ENCODE assay signal across 19 cellular contexts in genomic region chrX:368811-369562, GRCh38. TPM values are rescaled to one million over a fixed set of nuclear protein-coding genes. Genes with fewer than 3 reads are reported as not detected.
A peak's percentile ranks its signal among the peaks of the same experiment; 100 is the strongest.
DNase-seq lines count a peak whose midpoint lies in the region; ATAC-seq lines count a peak whose summit lies in the region.
"Had no signal": no experiment of that assay in that cellular context is flagged by ENCODE, and none has a peak within 500 bp of the region (broad histone marks: within the 10 kb centered on the region; RNA-seq: fewer than 3 reads in every experiment).

No MANE protein-coding gene starts in this region.

- H3K4me1 ChIP-seq in SJCRH30: peaks cover 18% of the 10 kb centered on the region

- ATAC-seq in Right ventricle myocardium superior (ENCODE audit: poor library complexity) (peak; percentile 71), GM21526 (IDR thresholded peaks at IDR 0.05; ENCODE audit: low FRiP score, unreplicated experiment) (no peak)
- ATAC-seq: activated CD4-positive, CD25-positive, alpha-beta regulatory T cell treated with anti-CD3 and anti-CD28 coated beads, Interleukin-2, amount 50 U/mL, for 24 hours; esophagus mucosa had no signal

- no peaks in the 10 kb centered on the region for H3K27me3 ChIP-seq in SJCRH30
- H3K27me3 ChIP-seq: ascending aorta had no signal

- 0 out of 2 replicates have a peak, but pooled peaks cover 4% of the 10 kb centered on the region for H3K9me3 ChIP-seq in SJCRH30 (replicated peaks)
- H3K9me3 ChIP-seq: ascending aorta had no signal

- intact Hi-C loops in Right ventricle myocardium superior (cut with DNase I): no loop called here

- H3K36me3 ChIP-seq in SJCRH30: peaks cover 2% of the 10 kb centered on the region
- H3K36me3 ChIP-seq: ascending aorta had no signal

- DNase-seq in EL (peak; percentile 28), SJCRH30 (peak; percentile 84 to 86), Right ventricle myocardium superior (peak; percentile 61), retina (peak; percentile 9), NCI-H510A (lab: John Stamatoyannopoulos, UW) (no peak), MV-4-11 (lab: John Stamatoyannopoulos, UW) (no peak)
- DNase-seq in stimulated activated naive CD4-positive, alpha-beta T cell treated with Interleukin-2 at 50 U/mL for 16 hours (lab: John Stamatoyannopoulos, UW): no peak
- DNase-seq: activated T-cell treated with anti-CD3 and anti-CD28 coated beads, Interleukin-2, amount 50 U/mL, for 48 hours; kidney glomerular epithelial cell; NCI-H226; occipital lobe; SHP77 treated with DMSO at 0.1 percent for 48 hours; stimulated activated CD4-positive, alpha-beta T cell treated with anti-CD3 and anti-CD28 coated beads, Interleukin-2, amount 100 ng/mL, for 48 hours; stimulated activated naive CD4-positive, alpha-beta T cell had no signal

- peak overlapping the region; percentile 75 for H3K27ac ChIP-seq in SJCRH30
- H3K27ac ChIP-seq: ascending aorta, KMS-11 had no signal

- no peak overlapping the region for H3K4me3 ChIP-seq in SJCRH30
- H3K4me3 ChIP-seq: ascending aorta had no signal

RNA-seq across cellular contexts. Expression of gene PPP2R3B, which starts 17.7 kb away (rescaled TPM):
- 29.2 and 29.8 TPM in 2 replicates for total RNA-seq in SJCRH30 (2014; rRNA removed; shearing (Covaris generic))
- 154 TPM for total RNA-seq in Right ventricle myocardium superior

RNA-seq across cellular contexts. Expression of gene GTPBP6, which starts 50.4 kb away (rescaled TPM):
- 29.6 and 37.0 TPM in 2 replicates for total RNA-seq in SJCRH30 (2014; rRNA removed; shearing (Covaris generic))
- total RNA-seq in Right ventricle myocardium superior: 50.8 TPM

Comparison
In these comparisons a context has a peak if more than half of its experiments do, and no peak if none do; other contexts are left out.
1. DNase-seq: peak in EL (single experiment), SJCRH30 (2 of 2), Right ventricle myocardium superior (single experiment) and retina (single experiment); none in NCI-H510A (single experiment), MV-4-11 (single experiment) and stimulated activated naive CD4-positive, alpha-beta T cell treated with Interleukin-2 at 50 U/mL for 16 hours (single experiment).